In genomic region chr3:130893240-130894129, GRCh38 we compare ENCODE assay signal across 8 cellular contexts. TPM values are rescaled to one million over a fixed set of nuclear protein-coding genes. Genes with fewer than 3 reads are reported as not detected.
DNase-seq lines count a peak whose midpoint lies in the region; ATAC-seq and TF ChIP-seq lines count a peak whose summit lies in the region.

Gene ATP2C1 (plus strand): TSS chr3:130894084. CDS start chr3:130894770, 686 bp downstream.

- H3K27me3 ChIP-seq in breast epithelium (no peaks in the 10 kb centered on the region), iPS-20b (ENCODE audit: insufficient read depth, low read length) (no peaks in the 10 kb centered on the region)

- peak within 1 kb of the TSS; percentile 89 to 95 (median 92) for H3K4me3 ChIP-seq in breast epithelium
- peak within 1 kb of the TSS; percentile 85 for H3K4me3 ChIP-seq in iPS-20b (ENCODE audit: low read length)
- H3K4me3 ChIP-seq in skin epidermis = peak within 1 kb of the TSS; percentile 75 to 97 (median 79)

- H3K4me1 ChIP-seq in breast epithelium (peaks cover 0 to 9% of the 10 kb centered on the region in 2 donors), iPS-20b (ENCODE audit: insufficient read depth, low read length) (peaks cover 31% of the 10 kb centered on the region)

- intact Hi-C loops in breast epithelium (cut with DNase I; ENCODE audit: low total_unique reads) = loop anchor here (10.0 kb wide), 1 partner anchor 139 kb away; no protein-coding TSS in a partner anchor

- peak; percentile 94 for DNase-seq in ACHN
- peak; percentile 99 for DNase-seq in NCI-H2196 (lab: John Stamatoyannopoulos, UW; ENCODE audit: unreplicated experiment)
- DNase-seq in breast epithelium (ENCODE audit: low spot score in 2 of 2) = peak; percentile 93 to 95

- H3K27ac ChIP-seq in VCaP (peak within 1 kb of the TSS; percentile 97), breast epithelium (peak within 1 kb of the TSS; percentile 97), iPS-20b (ENCODE audit: low read length) (peak within 1 kb of the TSS; percentile 67), skin epidermis (peak within 1 kb of the TSS; percentile 93 to 100 (median 99))

- peak; percentile 87 for TF ChIP-seq POLR2A in breast epithelium (IDR thresholded peaks at IDR 0.05)

- in situ Hi-C loops in ACHN (cut with HindIII; ENCODE audit: low pct_ligation_motif_present, low pct_unique_long_range_greater_than_20kb, low sequenced_read_pairs) = no loop called here

- H3K36me3 ChIP-seq in breast epithelium = no peaks in the 10 kb centered on the region
- no peaks in the 10 kb centered on the region for H3K36me3 ChIP-seq in iPS-20b (ENCODE audit: insufficient read depth, low read depth, low read length)

- TF ChIP-seq CTCF in VCaP (conservative IDR thresholded peaks at IDR 0.05) (peak; percentile 58), breast epithelium (IDR thresholded peaks at IDR 0.05) (peak in 2 of 3 donors; percentile 3 to 22)

- H3K9me3 ChIP-seq in breast epithelium (no peaks in the 10 kb centered on the region), iPS-20b (ENCODE audit: insufficient read depth, low read depth, low read length) (no peaks in the 10 kb centered on the region)

- ATAC-seq in GM18870 (IDR thresholded peaks at IDR 0.05; ENCODE audit: unreplicated experiment) (peak; percentile 77), HG03135 (IDR thresholded peaks at IDR 0.05; ENCODE audit: unreplicated experiment) (peak; percentile 89)

- peak within 1 kb of the TSS; percentile 87 for H3K9ac ChIP-seq in iPS-20b (ENCODE audit: low read depth, low read length)

RNA-seq across cellular contexts. Expression of gene ATP2C1, which starts in this region (rescaled TPM):
- 10 to 100 TPM; 59.4 to 76.4 (median 76.2) TPM for total RNA-seq in breast epithelium

Comparison
In these comparisons a context has a peak if more than half of its experiments do, and no peak if none do; other contexts are left out.
1. Peak in every context shown above with its lines: DNase-seq, ATAC-seq, H3K4me3 ChIP-seq and H3K27ac ChIP-seq.